Comparison of ENCODE assay signal across 1 cellular context in genomic region chr6:106517699-106518098, GRCh38.
TF ChIP-seq lines count a peak whose summit lies in the region.

No MANE protein-coding gene starts in this region.

TF ChIP-seq in K562, 482 proteins besides CTCF, POLR2A, EP300 and RAD21 (continued from another document):
- TF ChIP-seq ZNF518B (CRISPR knock-in tag; IDR thresholded peaks at IDR 0.05) = no peak
- TF ChIP-seq ZNF347 (CRISPR knock-in tag; IDR thresholded peaks at IDR 0.05; ENCODE audit: low read depth) = no peak
- no peak for TF ChIP-seq ZNF766 (CRISPR knock-in tag; conservative IDR thresholded peaks at IDR 0.05)
- TF ChIP-seq STAG1 (CRISPR knock-in tag; IDR thresholded peaks at IDR 0.05; ENCODE audit: borderline replicate concordance) = no peak
- TF ChIP-seq TCF15 (CRISPR knock-in tag; IDR thresholded peaks at IDR 0.05) = no peak
- no peak for TF ChIP-seq CBX5 (IDR thresholded peaks at IDR 0.05; ENCODE audit: borderline replicate concordance, low read depth)
- TF ChIP-seq, protein P1, sequence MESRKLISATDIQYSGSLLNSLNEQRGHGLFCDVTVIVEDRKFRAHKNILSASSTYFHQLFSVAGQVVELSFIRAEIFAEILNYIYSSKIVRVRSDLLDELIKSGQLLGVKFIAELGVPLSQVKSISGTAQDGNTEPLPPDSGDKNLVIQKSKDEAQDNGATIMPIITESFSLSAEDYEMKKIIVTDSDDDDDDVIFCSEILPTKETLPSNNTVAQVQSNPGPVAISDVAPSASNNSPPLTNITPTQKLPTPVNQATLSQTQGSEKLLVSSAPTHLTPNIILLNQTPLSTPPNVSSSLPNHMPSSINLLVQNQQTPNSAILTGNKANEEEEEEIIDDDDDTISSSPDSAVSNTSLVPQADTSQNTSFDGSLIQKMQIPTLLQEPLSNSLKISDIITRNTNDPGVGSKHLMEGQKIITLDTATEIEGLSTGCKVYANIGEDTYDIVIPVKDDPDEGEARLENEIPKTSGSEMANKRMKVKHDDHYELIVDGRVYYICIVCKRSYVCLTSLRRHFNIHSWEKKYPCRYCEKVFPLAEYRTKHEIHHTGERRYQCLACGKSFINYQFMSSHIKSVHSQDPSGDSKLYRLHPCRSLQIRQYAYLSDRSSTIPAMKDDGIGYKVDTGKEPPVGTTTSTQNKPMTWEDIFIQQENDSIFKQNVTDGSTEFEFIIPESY (CRISPR knock-in tag; IDR thresholded peaks at IDR 0.05) = no peak
- TF ChIP-seq ZBTB49 (CRISPR knock-in tag; IDR thresholded peaks at IDR 0.05; ENCODE audit: borderline replicate concordance) = no peak
